In the genomic region with DNA sequence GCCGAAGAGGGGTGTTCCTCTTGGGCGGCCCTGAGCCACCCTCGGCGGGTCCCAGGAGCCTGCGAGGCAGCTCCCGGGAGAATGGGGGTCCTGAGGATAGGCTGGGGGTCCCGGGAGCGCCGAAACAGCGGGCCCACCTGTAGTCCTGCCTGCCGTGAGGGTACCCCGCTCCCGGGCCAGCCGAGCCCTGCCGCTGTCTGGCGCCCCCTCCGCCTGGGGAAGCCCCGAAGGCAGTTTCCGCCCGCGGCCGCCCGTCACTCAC, we compare ENCODE assay signal across 8 cellular contexts. TPM values are rescaled to one million over a fixed set of nuclear protein-coding genes. Genes with fewer than 3 reads are reported as not detected.
A peak's percentile ranks its signal among the peaks of the same experiment; 100 is the strongest.
DNase-seq lines count a peak whose midpoint lies in the region; ATAC-seq, FAIRE-seq and TF ChIP-seq lines count a peak whose summit lies in the region.

No MANE protein-coding gene starts in this region.

- H3K27ac ChIP-seq in kidney (ENCODE audit: low read depth in 2 of 2, low read length in 2 of 2): peak overlapping the region; percentile 100
- peak overlapping the region; percentile 99 for H3K27ac ChIP-seq in thoracic aorta

- no peak for DNase-seq in adipocyte (ENCODE audit: low read depth)
- no peak for DNase-seq in kidney
- no peak for DNase-seq in thoracic aorta (ENCODE audit: low spot score)
- no peak for DNase-seq in NCI-H2171 (lab: John Stamatoyannopoulos, UW)
- DNase-seq in germinal center (ENCODE audit: low spot score): no peak

- TF ChIP-seq CTCF in kidney (IDR thresholded peaks at IDR 0.05; ENCODE audit: borderline replicate concordance, extremely low read depth, insufficient read depth): no peak
- TF ChIP-seq CTCF in thoracic aorta (IDR thresholded peaks at IDR 0.05): no peak

- intact Hi-C loops in kidney (cut with DNase I): no loop called here

- H3K9ac ChIP-seq in adipocyte (ENCODE audit: low read length): peak overlapping the region; percentile 100
- H3K9ac ChIP-seq in kidney (ENCODE audit: low read length in 2 of 2): peak overlapping the region; percentile 93 to 95

- H3K36me3 ChIP-seq in adipocyte (ENCODE audit: control insufficient read depth, insufficient read depth, low read length, severe bottlenecking) (no peaks in the 10 kb centered on the region), kidney (ENCODE audit: control insufficient read depth in 1 of 2, insufficient read depth in 2 of 2, low read length in 2 of 2) (no peaks in the 10 kb centered on the region), thoracic aorta (peaks cover 4% of the 10 kb centered on the region)

- H3K27me3 ChIP-seq in adipocyte (replicated peaks; ENCODE audit: control insufficient read depth, insufficient read depth, low read length) (no peaks in the 10 kb centered on the region), thoracic aorta (replicated peaks; ENCODE audit: insufficient read depth) (no peaks in the 10 kb centered on the region)

- FAIRE-seq in kidney (lab: Jason Lieb, UNC): no peak

- ATAC-seq in HG02938 (IDR thresholded peaks at IDR 0.05; ENCODE audit: unreplicated experiment) (peak; percentile 5), thoracic aorta (ENCODE audit: insufficient number of reproducible peaks, low FRiP score, low read depth) (no peak), HG03521 (IDR thresholded peaks at IDR 0.05; ENCODE audit: unreplicated experiment) (no peak)

- H3K4me3 ChIP-seq in GM08714 (ENCODE audit: low read length) (peak overlapping the region; percentile 61), adipocyte (ENCODE audit: low read length) (peak overlapping the region; percentile 96), kidney (ENCODE audit: low read length in 2 of 2) (peak overlapping the region; percentile 99), thoracic aorta (peak overlapping the region; percentile 95)

- H3K4me1 ChIP-seq in adipocyte (ENCODE audit: control insufficient read depth, insufficient read depth, low read length) (peaks cover 21% of the 10 kb centered on the region), kidney (ENCODE audit: control insufficient read depth in 1 of 2, insufficient read depth in 1 of 2, low read depth in 1 of 2, low read length in 2 of 2) (peaks cover 4 to 12% of the 10 kb centered on the region in 2 donors), thoracic aorta (ENCODE audit: control insufficient read depth in 1 of 2, low read depth in 2 of 2) (peaks cover 17 to 38% of the 10 kb centered on the region in 2 donors)

- H3K9me3 ChIP-seq in adipocyte (ENCODE audit: control insufficient read depth, low read length): no peaks in the 10 kb centered on the region
- H3K9me3 ChIP-seq in kidney (ENCODE audit: control insufficient read depth in 1 of 2, low read length in 2 of 2): no peaks in the 10 kb centered on the region
- H3K9me3 ChIP-seq in thoracic aorta: no peaks in the 10 kb centered on the region

RNA-seq across cellular contexts. Expression of gene SPATA2, which starts 0.3 kb away (rescaled TPM):
- total RNA-seq in kidney (9.0 TPM), thoracic aorta (1 to 10 TPM; 3.9 to 7.3 TPM)
- 5.8 TPM for polyA plus RNA-seq in kidney (ENCODE audit: insufficient read depth, low read depth, low replicate concordance)

RNA-seq across cellular contexts. Expression of gene RNF114, which starts 21.1 kb away (rescaled TPM):
- 89.2 TPM for total RNA-seq in kidney
- polyA plus RNA-seq in kidney (ENCODE audit: insufficient read depth, low read depth, low replicate concordance): 70.7 TPM
- total RNA-seq in thoracic aorta: 100 to 1,000 TPM in 1 of 2 donors, 10 to 100 TPM in 1; 82.4 to 128 TPM
